Comparison of ENCODE assay signal across 8 cellular contexts in the genomic region with DNA sequence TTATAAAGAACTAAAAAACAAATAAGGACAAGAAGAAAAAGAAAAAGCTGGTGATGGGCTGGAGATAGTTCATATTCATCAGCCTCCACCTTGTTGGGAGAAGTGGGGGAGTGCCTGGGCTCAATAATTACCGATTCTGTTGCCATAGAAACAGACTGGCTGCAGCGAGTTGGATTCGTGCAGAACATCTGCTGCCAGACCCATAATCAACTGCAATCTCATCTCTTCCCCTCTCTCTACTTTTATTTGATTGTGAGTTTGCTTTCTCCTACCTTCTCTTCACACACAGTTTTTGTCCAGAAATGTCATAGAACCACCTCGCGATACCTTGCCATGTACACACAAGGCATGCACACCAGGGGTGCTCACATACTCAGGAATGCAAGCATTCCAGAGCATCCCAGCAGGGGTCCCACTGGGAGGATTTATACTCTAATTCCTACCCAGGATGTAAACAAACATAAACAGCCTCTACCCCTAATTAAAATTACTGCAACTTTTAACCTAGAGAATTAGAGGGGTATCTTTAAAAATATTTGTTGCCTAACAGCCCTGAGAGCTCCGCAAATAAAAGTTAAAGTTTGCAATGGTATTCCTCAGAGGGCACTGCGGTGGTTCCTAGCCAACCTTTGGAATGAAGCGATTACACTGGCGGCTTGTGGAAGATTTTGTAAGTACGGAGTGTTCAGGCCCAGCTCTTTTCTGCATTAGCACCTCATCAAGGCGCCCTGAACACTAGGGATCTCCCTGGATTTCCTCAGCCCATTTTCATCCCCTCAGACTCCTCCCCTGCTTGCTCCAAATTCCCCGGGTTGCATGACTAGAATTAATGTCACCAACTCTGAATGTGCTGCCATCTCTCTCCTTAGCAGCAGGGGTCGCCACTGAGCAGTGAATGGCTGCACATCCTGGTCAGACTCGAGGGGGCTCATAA.
A peak's percentile ranks its signal among the peaks of the same experiment; 100 is the strongest.
DNase-seq lines count a peak whose midpoint lies in the region; ATAC-seq, FAIRE-seq and TF ChIP-seq lines count a peak whose summit lies in the region.

No MANE protein-coding gene starts in this region.

- no TSS peak for BruUV-seq in Calu3 (replicated peaks; lab: Mats Ljungman, UMichigan)
- BruUV-seq in endothelial cell of umbilical vein (replicated peaks; lab: Mats Ljungman, UMichigan), result no TSS peak

- H2AFZ ChIP-seq in endothelial cell of umbilical vein (ENCODE audit: low read depth, low read length), result no peak overlapping the region

- no peak for TF ChIP-seq POLR2A in endothelial cell of umbilical vein (IDR thresholded peaks at IDR 0.05; ENCODE audit: low read depth, low read length)

- no peaks in the 10 kb centered on the region for H3K9me1 ChIP-seq in endothelial cell of umbilical vein (replicated peaks; ENCODE audit: control insufficient read depth, extremely low read depth, insufficient read depth, low read length)

- ATAC-seq in stimulated activated effector memory CD8-positive, alpha-beta T cell treated with anti-CD3 and anti-CD28 coated beads, Interleukin-12 subunit alpha, Interleukin-12 subunit beta, amount 100 ng/mL, for 72 hours, result peak; percentile 61

- no peaks in the 10 kb centered on the region for H3K27me3 ChIP-seq in endothelial cell of umbilical vein (ENCODE audit: control insufficient read depth in 2 of 2, insufficient read depth in 2 of 2, low read length in 2 of 2)

- H3K9me3 Mint-ChIP-seq in Calu3 (ENCODE audit: low read depth, unreplicated experiment), result no peaks in the 10 kb centered on the region
- H3K9me3 Mint-ChIP-seq in HFFc6, result no peaks in the 10 kb centered on the region
- H3K9me3 Mint-ChIP-seq in stimulated activated effector memory CD8-positive, alpha-beta T cell treated with anti-CD3 and anti-CD28 coated beads, Interleukin-12 subunit alpha, Interleukin-12 subunit beta, amount 100 ng/mL, for 72 hours, result no peaks in the 10 kb centered on the region

- POLR2A ChIA-PET in endothelial cell of umbilical vein (lab: Charles Lee), result no interaction called here

- H3K4me3 ChIP-seq in endothelial cell of umbilical vein (replicated peaks in 1 of 3; ENCODE audit: insufficient read depth in 1 of 3, low read depth in 1 of 3, low read length in 3 of 3), result no peak overlapping the region

- H3K27me3 Mint-ChIP-seq in Calu3 (ENCODE audit: unreplicated experiment) (peaks cover 55% of the 10 kb centered on the region), HFFc6 (ENCODE audit: insufficient read depth) (peaks cover 9% of the 10 kb centered on the region)

- H3K36me3 Mint-ChIP-seq in Calu3 (ENCODE audit: insufficient read depth, unreplicated experiment) (no peaks in the 10 kb centered on the region), HFFc6 (ENCODE audit: low read depth) (no peaks in the 10 kb centered on the region)
- H3K36me3 Mint-ChIP-seq in stimulated activated effector memory CD8-positive, alpha-beta T cell treated with anti-CD3 and anti-CD28 coated beads, Interleukin-12 subunit alpha, Interleukin-12 subunit beta, amount 100 ng/mL, for 72 hours, result no peaks in the 10 kb centered on the region

- DNase-seq in Calu3 (peak; percentile 82), HFFc6 (peak; percentile 46), NCI-H748 (lab: John Stamatoyannopoulos, UW; ENCODE audit: unreplicated experiment) (peak; percentile 94), endothelial cell of umbilical vein (ENCODE audit: low read depth, low spot score) (peak; percentile 54), mucosa of gallbladder (ENCODE audit: low spot score) (peak; percentile 46), mesenteric fat pad (ENCODE audit: low spot score) (no peak)
- peak; percentile 38 for DNase-seq in activated CD8-positive, alpha-beta memory T cell treated with anti-CD3 and anti-CD28 coated beads, Interleukin-2, amount 50 U/mL, for 24 hours (ENCODE audit: extremely low read depth)
- DNase-seq in stimulated activated effector memory CD8-positive, alpha-beta T cell treated with anti-CD3 and anti-CD28 coated beads, Interleukin-12 subunit alpha, Interleukin-12 subunit beta, amount 100 ng/mL, for 72 hours (ENCODE audit: low spot score in 2 of 2), result peak; percentile 58 to 85

- dilution Hi-C loops in endothelial cell of umbilical vein (cut with MboI; ENCODE audit: extremely low pct_ligation_motif_present, low sequenced_read_pairs), result loop anchor here (25.0 kb wide), 1 partner anchor 201 kb away; no protein-coding TSS in a partner anchor

- intact Hi-C loops in Calu3 (cut with micrococcal nuclease; ENCODE audit: unreplicated experiment) (loop anchor here (1.0 kb wide), 1 partner anchor 196 kb away; no protein-coding TSS in a partner anchor), endothelial cell of umbilical vein (cut with micrococcal nuclease) (loop anchor here (1.0 to 2.0 kb wide), 3 partner anchors 20 to 212 kb away; no protein-coding TSS in a partner anchor)

- no peak overlapping the region for H3K4me3 Mint-ChIP-seq in Calu3 (ENCODE audit: low read depth, unreplicated experiment)
- no peak overlapping the region for H3K4me3 Mint-ChIP-seq in HFFc6
- no peak overlapping the region for H3K4me3 Mint-ChIP-seq in stimulated activated effector memory CD8-positive, alpha-beta T cell treated with anti-CD3 and anti-CD28 coated beads, Interleukin-12 subunit alpha, Interleukin-12 subunit beta, amount 100 ng/mL, for 72 hours

- H3K27ac ChIP-seq in endothelial cell of umbilical vein (ENCODE audit: insufficient read depth, low read depth, low read length), result no peak overlapping the region

- H3K9me3 ChIP-seq in endothelial cell of umbilical vein (replicated peaks; ENCODE audit: control insufficient read depth, insufficient read depth, low read length), result no peaks in the 10 kb centered on the region

- H3K27ac Mint-ChIP-seq in Calu3 (ENCODE audit: unreplicated experiment), result no peak overlapping the region
- H3K27ac Mint-ChIP-seq in HFFc6, result no peak overlapping the region
- H3K27ac Mint-ChIP-seq in stimulated activated effector memory CD8-positive, alpha-beta T cell treated with anti-CD3 and anti-CD28 coated beads, Interleukin-12 subunit alpha, Interleukin-12 subunit beta, amount 100 ng/mL, for 72 hours, result peak overlapping the region; percentile 7

- no peak overlapping the region for H3K4me2 ChIP-seq in endothelial cell of umbilical vein (ENCODE audit: insufficient read depth, low read length)

- FAIRE-seq in endothelial cell of umbilical vein (lab: Jason Lieb, UNC), result peak; percentile 73

- peak; percentile 94 for TF ChIP-seq CTCF in Calu3 (IDR thresholded peaks at IDR 0.05; ENCODE audit: unreplicated experiment)
- peak; percentile 93 for TF ChIP-seq CTCF in HFFc6 (IDR thresholded peaks at IDR 0.05)
- peak; percentile 86 to 92 for TF ChIP-seq CTCF in endothelial cell of umbilical vein (IDR thresholded peaks at IDR 0.05; ENCODE audit: extremely low read depth in 1 of 2, insufficient read depth in 1 of 2, low read depth in 1 of 2, low read length in 2 of 2)

- H3K79me2 ChIP-seq in endothelial cell of umbilical vein (ENCODE audit: control insufficient read depth, insufficient read depth, low read length), result no peaks in the 10 kb centered on the region

- H3K9ac ChIP-seq in endothelial cell of umbilical vein (replicated peaks; ENCODE audit: extremely low read depth, insufficient read depth, low read length), result no peak overlapping the region

- CTCF ChIA-PET in Calu3 (lab: Charles Lee) (interaction anchor here (0.6 to 5.9 kb wide), 5 partner anchors 16 to 475 kb away, joined by 3 to 63 read pairs (median 4); no protein-coding TSS in a partner anchor), endothelial cell of umbilical vein (lab: Charles Lee) (interaction anchor here (1.0 to 14.9 kb wide), 16 partner anchors 9 to 499 kb away, joined by 3 to 374 read pairs (median 6); no protein-coding TSS in a partner anchor)

- no peaks in the 10 kb centered on the region for H4K20me1 ChIP-seq in endothelial cell of umbilical vein (replicated peaks; ENCODE audit: control insufficient read depth, extremely low read depth, insufficient read depth, low read length)

- no peaks in the 10 kb centered on the region for H3K36me3 ChIP-seq in endothelial cell of umbilical vein (ENCODE audit: control insufficient read depth in 2 of 2, extremely low read depth in 1 of 2, insufficient read depth in 2 of 2, low read length in 2 of 2)

- H3K4me1 Mint-ChIP-seq in Calu3 (ENCODE audit: low read depth, unreplicated experiment), result peaks cover 8% of the 10 kb centered on the region
- H3K4me1 Mint-ChIP-seq in HFFc6 (ENCODE audit: low read depth), result no peaks in the 10 kb centered on the region; the same call in 1 of the 2 replicates
- H3K4me1 Mint-ChIP-seq in stimulated activated effector memory CD8-positive, alpha-beta T cell treated with anti-CD3 and anti-CD28 coated beads, Interleukin-12 subunit alpha, Interleukin-12 subunit beta, amount 100 ng/mL, for 72 hours, result peaks cover 40% of the 10 kb centered on the region

- H3K4me1 ChIP-seq in endothelial cell of umbilical vein (ENCODE audit: control insufficient read depth, extremely low read depth, insufficient read depth, low read length), result no peaks in the 10 kb centered on the region

TF ChIP-seq in endothelial cell of umbilical vein, 7 proteins besides CTCF, POLR2A, EP300 and RAD21:
- TF ChIP-seq EZH2 (IDR thresholded peaks at IDR 0.05; ENCODE audit: borderline replicate concordance, low read depth, low read length, severe bottlenecking) (no peak), POLR2AphosphoS5 (IDR thresholded peaks at IDR 0.05; ENCODE audit: insufficient read depth, low read depth, low read length) (no peak), JUN (IDR thresholded peaks at IDR 0.05; ENCODE audit: borderline replicate concordance, insufficient read depth, insufficient read length, low read depth) (no peak), MAX (IDR thresholded peaks at IDR 0.05; ENCODE audit: insufficient read depth, insufficient read length) (no peak), GATA2 (IDR thresholded peaks at IDR 0.05; ENCODE audit: insufficient read depth, insufficient read length, low read depth, low read length) (no peak), MYC (IDR thresholded peaks at IDR 0.05; ENCODE audit: low read depth, low read length) (no peak), FOS (IDR thresholded peaks at IDR 0.05; ENCODE audit: borderline replicate concordance, insufficient read depth, low read length) (no peak)
